ENCODE assay signal across 24 cellular contexts in genomic region chr6:168279403-168279935, GRCh38. TPM values are rescaled to one million over a fixed set of nuclear protein-coding genes. Genes with fewer than 3 reads are reported as not detected.
"Had no signal": no experiment of that assay in that cellular context is flagged by ENCODE, and none has a peak within 500 bp of the region (broad histone marks: within the 10 kb centered on the region; RNA-seq: fewer than 3 reads in every experiment).

No MANE protein-coding gene starts in this region.

- H3K27ac ChIP-seq: colonic mucosa, epithelial cell of prostate, gastrocnemius medialis, lower lobe of right lung, pancreas, testis, tibial artery had no signal

- H3K36me3 ChIP-seq: colonic mucosa, gastrocnemius medialis, lower lobe of right lung, pancreas, tibial artery had no signal

- H3K4me1 ChIP-seq: colonic mucosa, gastrocnemius medialis, lower lobe of right lung, testis, tibial artery had no signal

- H3K27ac Mint-ChIP-seq: dendritic cell treated with granulocyte-macrophage colony-stimulating factor and Interleukin-4, amounts not matched to agents 40 ng/mL and 50 ng/mL, for 4 days; endodermal cell; natural killer cell; stimulated activated memory B cell treated with anti-CD40 and anti-IgM and Interleukin-4, amounts not matched to agents 10 μg/mL and 1 μg/mL and 100 μg/mL, for 72 hours; type B pancreatic cell had no signal

- H3K4me3 Mint-ChIP-seq: dendritic cell treated with granulocyte-macrophage colony-stimulating factor and Interleukin-4, amounts not matched to agents 40 ng/mL and 50 ng/mL, for 4 days; endodermal cell; natural killer cell; stimulated activated memory B cell treated with anti-CD40 and anti-IgM and Interleukin-4, amounts not matched to agents 10 μg/mL and 1 μg/mL and 100 μg/mL, for 72 hours; type B pancreatic cell had no signal

- H3K36me3 Mint-ChIP-seq: natural killer cell; stimulated activated memory B cell treated with anti-CD40 and anti-IgM and Interleukin-4, amounts not matched to agents 10 μg/mL and 1 μg/mL and 100 μg/mL, for 72 hours; type B pancreatic cell had no signal

- H3K4me2 ChIP-seq: smooth muscle cell had no signal

- H3K9me3 Mint-ChIP-seq: dendritic cell treated with granulocyte-macrophage colony-stimulating factor and Interleukin-4, amounts not matched to agents 40 ng/mL and 50 ng/mL, for 4 days; endodermal cell; natural killer cell; neural crest cell; type B pancreatic cell had no signal

- H3K9me3 ChIP-seq: colonic mucosa, gastrocnemius medialis, lower lobe of right lung, pancreas, testis, tibial artery had no signal

- H3K4me1 Mint-ChIP-seq: natural killer cell; stimulated activated memory B cell treated with anti-CD40 and anti-IgM and Interleukin-4, amounts not matched to agents 10 μg/mL and 1 μg/mL and 100 μg/mL, for 72 hours had no signal

- H3K27me3 ChIP-seq: colonic mucosa, pancreas, testis had no signal

- FAIRE-seq: keratinocyte, pancreas had no signal

- H3K4me3 ChIP-seq: colonic mucosa, gastrocnemius medialis, lower lobe of right lung, pancreas, smooth muscle cell, testis, tibial artery had no signal

- DNase-seq: effector CD8-positive, alpha-beta T cell; endodermal cell; foreskin fibroblast; gastrocnemius medialis; left ventricle myocardium superior; lower lobe of right lung; natural killer cell; pancreas; stimulated activated CD4-positive, alpha-beta T cell treated with anti-CD3 and anti-CD28 coated beads, Interleukin-2, amount 100 ng/mL, for 24 hours; stimulated activated CD4-positive, alpha-beta T cell treated with anti-CD3 and anti-CD28 coated beads, Interleukin-4, amount 100 ng/mL, for 4 hours; stimulated activated naive CD8-positive, alpha-beta T cell treated with anti-CD3 and anti-CD28 coated beads, Interleukin-15, Interleukin-2, amounts not matched to agents 100 U/mL and 50 U/mL, for 24 hours; substantia nigra; testis had no signal

RNA-seq across cellular contexts. Expression of gene DACT2, which starts 40.1 kb away (rescaled TPM):
- total RNA-seq: glomerular endothelial cell, mononuclear cell, natural killer cell had no signal
